ENCODE assay signal across 20 cellular contexts in genomic region chr22:45550416-45550815, GRCh38. TPM values are rescaled to one million over a fixed set of nuclear protein-coding genes. Genes with fewer than 3 reads are reported as not detected.
DNase-seq lines count a peak whose midpoint lies in the region; ATAC-seq, FAIRE-seq and TF ChIP-seq lines count a peak whose summit lies in the region.
"Had no signal": no experiment of that assay in that cellular context is flagged by ENCODE, and none has a peak within 500 bp of the region (broad histone marks: within the 10 kb centered on the region; RNA-seq: fewer than 3 reads in every experiment).

No MANE protein-coding gene starts in this region.

- TF ChIP-seq RAD21 in A549 (conservative IDR thresholded peaks at IDR 0.05 in 1 of 2, IDR thresholded peaks at IDR 0.05 in 1 of 2), result no peak

- FAIRE-seq in A549 (lab: Jason Lieb, UNC), result no peak
- FAIRE-seq: HepG2 had no signal

- WGBS in A549 (ENCODE audit: missing lambda C conversion rate), result 97% methylated on average over 9 of the region's 14 CpGs

- peaks cover 44% of the 10 kb centered on the region for H3K4me1 ChIP-seq in A549
- H3K4me1 ChIP-seq in breast epithelium, result peaks cover 29 to 47% of the 10 kb centered on the region in 2 donors
- peaks cover 60% of the 10 kb centered on the region for H3K4me1 ChIP-seq in lower lobe of right lung
- peaks cover 67% of the 10 kb centered on the region for H3K4me1 ChIP-seq in stomach smooth muscle (ENCODE audit: control insufficient read depth, insufficient read depth, low read length)

- no peak overlapping the region for H3K4me2 ChIP-seq in A549

- TF ChIP-seq EP300 in A549 (IDR thresholded peaks at IDR 0.05), result no peak

- no peak overlapping the region for H3K9ac ChIP-seq in stomach smooth muscle (ENCODE audit: low read length in 2 of 2)

- H3K36me3 ChIP-seq in breast epithelium, result no peaks in the 10 kb centered on the region
- H3K36me3 ChIP-seq in lower lobe of right lung, result peaks cover 17% of the 10 kb centered on the region
- peaks cover 2 to 3% of the 10 kb centered on the region in 2 donors for H3K36me3 ChIP-seq in stomach smooth muscle (ENCODE audit: control insufficient read depth in 2 of 2, insufficient read depth in 2 of 2, low read length in 2 of 2)
- H3K36me3 ChIP-seq: thyroid gland had no signal

- H3K27me3 ChIP-seq in breast epithelium (no peaks in the 10 kb centered on the region), lower lobe of right lung (ENCODE audit: low read depth) (peaks cover 16% of the 10 kb centered on the region), stomach smooth muscle (ENCODE audit: control insufficient read depth in 1 of 2, insufficient read depth in 2 of 2, low read length in 2 of 2) (no peaks in the 10 kb centered on the region)
- H3K27me3 ChIP-seq: thyroid gland had no signal

- no peak for TF ChIP-seq CTCF in A549 (IDR thresholded peaks at IDR 0.05)
- no peak for TF ChIP-seq CTCF in breast epithelium (IDR thresholded peaks at IDR 0.05)
- no peak for TF ChIP-seq CTCF in lower lobe of right lung (IDR thresholded peaks at IDR 0.05)

- peaks cover 4% of the 10 kb centered on the region; the same call in 1 of the 3 replicates for H3K9me3 ChIP-seq in A549
- H3K9me3 ChIP-seq in breast epithelium, result no peaks in the 10 kb centered on the region
- no peaks in the 10 kb centered on the region for H3K9me3 ChIP-seq in lower lobe of right lung
- H3K9me3 ChIP-seq in stomach smooth muscle (ENCODE audit: control insufficient read depth in 2 of 2, low read length in 2 of 2), result peaks cover 0 to 6% of the 10 kb centered on the region in 2 donors
- H3K9me3 ChIP-seq: thyroid gland had no signal

- TF ChIP-seq POLR2A in A549 (IDR thresholded peaks at IDR 0.05; ENCODE audit: low read length) (no peak), breast epithelium (IDR thresholded peaks at IDR 0.05) (no peak), GM18505 (IDR thresholded peaks at IDR 0.05; ENCODE audit: borderline replicate concordance, extremely low read depth, insufficient read depth, insufficient read length) (no peak)

- POLR2A ChIA-PET in A549 (lab: Yijun Ruan, JAX), result interaction anchor here (0.9 kb wide), 1 partner anchor 55 kb away, joined by 5 read pairs; no protein-coding TSS in a partner anchor

- no peak for ATAC-seq in A549
- ATAC-seq in lower lobe of right lung, result no peak
- no peak for ATAC-seq in GM18505 (IDR thresholded peaks at IDR 0.05; ENCODE audit: unreplicated experiment)
- ATAC-seq in HG03280 (IDR thresholded peaks at IDR 0.05; ENCODE audit: unreplicated experiment), result no peak
- ATAC-seq: HepG2 had no signal

- H3K4me3 ChIP-seq in A549 (no peak overlapping the region), breast epithelium (no peak overlapping the region), lower lobe of right lung (no peak overlapping the region), stomach smooth muscle (ENCODE audit: low read length in 2 of 2) (no peak overlapping the region)
- H3K4me3 ChIP-seq: thyroid gland had no signal

- no peak for DNase-seq in A549 (ENCODE audit: low read depth in 1 of 2, low spot score in 1 of 2)
- no peak for DNase-seq in breast epithelium (ENCODE audit: low spot score in 2 of 2)
- no peak for DNase-seq in lower lobe of right lung
- no peak for DNase-seq in SHP77 treated with DMSO at 0.1 percent for 48 hours (lab: John Stamatoyannopoulos, UW)
- DNase-seq in NCI-H2227 (lab: John Stamatoyannopoulos, UW; ENCODE audit: unreplicated experiment), result no peak
- DNase-seq: activated CD4-positive, alpha-beta T cell treated with anti-CD3 and anti-CD28 coated beads, Interleukin-2, amount 10 ng/mL, durations not matched to agents 7 days and 5 days; activated CD8-positive, alpha-beta memory T cell treated with anti-CD3 and anti-CD28 coated beads, Interleukin-2, amount 50 U/mL, for 48 hours; central memory CD4-positive, alpha-beta T cell; H9; NCI-H1417; NCI-H526 treated with DMSO at 0.1 percent for 48 hours; SHP77; stimulated activated CD4-positive, alpha-beta T cell treated with anti-CD3 and anti-CD28 coated beads, Interleukin-4, amount 100 ng/mL, for 4 hours; T-helper 1 cell; thyroid gland had no signal

- intact Hi-C loops in breast epithelium (cut with DNase I; ENCODE audit: low total_unique reads) (loop anchor here (5.0 kb wide), 1 partner anchor 98 kb away; no protein-coding TSS in a partner anchor), lower lobe of right lung (cut with DNase I) (no loop called here)

- CTCF ChIA-PET in A549 (lab: Yijun Ruan, JAX), result interaction anchor here (0.7 to 1.5 kb wide), 4 partner anchors 28 to 341 kb away, joined by 3 to 5 read pairs (median 4); no protein-coding TSS in a partner anchor

- H3K27ac ChIP-seq in A549, result peak overlapping the region; percentile 93 to 96
- H3K27ac ChIP-seq in breast epithelium, result peak overlapping the region; percentile 90 to 95
- H3K27ac ChIP-seq in lower lobe of right lung, result peak overlapping the region; percentile 73
- peak overlapping the region; percentile 85 for H3K27ac ChIP-seq in stomach smooth muscle (ENCODE audit: low read length)
- H3K27ac ChIP-seq: C4-2B had no signal

TF ChIP-seq in A549, 52 proteins besides CTCF, POLR2A, EP300 and RAD21:
- TF ChIP-seq ESRRA (IDR thresholded peaks at IDR 0.05; ENCODE audit: borderline replicate concordance, low read length) (no peak), ELK1 (IDR thresholded peaks at IDR 0.05; ENCODE audit: low read depth, low read length) (no peak), NPAS2 (CRISPR knock-in tag; IDR thresholded peaks at IDR 0.05; ENCODE audit: borderline replicate concordance) (no peak), SMC3 (IDR thresholded peaks at IDR 0.05) (no peak), NR3C1 (IDR thresholded peaks at IDR 0.05) (no peak), CBX2 (IDR thresholded peaks at IDR 0.05; ENCODE audit: borderline replicate concordance, low read depth) (no peak), ATOH8 (CRISPR knock-in tag; IDR thresholded peaks at IDR 0.05; ENCODE audit: low read depth) (no peak), CBX8 (IDR thresholded peaks at IDR 0.05) (no peak), MAFK (IDR thresholded peaks at IDR 0.05; ENCODE audit: partially characterized antibody) (no peak), BHLHE40 (IDR thresholded peaks at IDR 0.05; ENCODE audit: low read depth, low read length) (no peak), MAZ (IDR thresholded peaks at IDR 0.05; ENCODE audit: borderline replicate concordance, low read depth, low read length) (no peak), HOXA7 (CRISPR knock-in tag; IDR thresholded peaks at IDR 0.05) (no peak)
TF ChIP-seq in A549: peak in this region for 0.

RNA-seq across cellular contexts. Expression of gene FBLN1, which starts 47.7 kb away (rescaled TPM):
- 18.2 and 20.0 TPM in 2 replicates for polyA plus RNA-seq in A549 (2011; rRNA removed)
- 28.9 and 37.7 TPM in 2 replicates for polyA plus RNA-seq in A549 (2012; cell fraction: cytosol; rRNA removed)
- 60.5 and 67.1 TPM in 2 replicates for polyA plus RNA-seq in A549 (2012; cell fraction: nucleus; rRNA removed)
- polyA plus RNA-seq in A549 (2017; fragmentation: RNase III; extraction: RNeasy Plus Mini Kit Qiagen cat#74134 plus additional on column Dnase treatment), result 31.0 to 34.4 TPM (median 32.7 TPM) in 3 replicates
- polyA minus RNA-seq in A549 (2011; rRNA and poly(A)+ RNA removed), result 16.9 and 22.5 TPM in 2 replicates
- 100 to 1,000 TPM; 115 to 293 (median 267) TPM for total RNA-seq in breast epithelium
- total RNA-seq in lower lobe of right lung, result 307 TPM
- total RNA-seq: activated CD4-positive, alpha-beta T cell treated with anti-CD3 and anti-CD28 coated beads, Interleukin-2, amount 10 ng/mL, durations not matched to agents 7 days and 5 days had no signal
